ENCODE assay signal across 1 cellular context in the genomic region with DNA sequence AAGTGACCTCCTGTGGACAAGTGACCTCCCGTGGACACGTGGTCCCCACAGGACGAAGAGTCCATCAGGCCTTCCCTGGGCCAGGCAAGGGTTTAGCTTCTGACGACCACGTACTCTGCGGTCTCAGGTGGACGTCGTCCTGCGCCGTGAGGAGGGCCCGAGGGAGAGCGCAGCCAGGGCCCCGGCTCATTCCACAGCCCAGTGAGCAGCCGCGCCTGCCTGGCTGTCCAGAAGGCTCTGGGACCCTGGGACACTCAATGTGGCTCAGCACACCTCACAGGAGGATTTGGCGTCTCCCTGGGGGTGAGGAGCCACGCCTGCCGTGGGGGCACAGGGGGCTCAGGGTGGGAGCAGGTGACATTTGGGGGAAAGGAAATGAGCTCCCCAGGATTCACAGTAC.
TF ChIP-seq lines count a peak whose summit lies in the region.

No MANE protein-coding gene starts in this region.

TF ChIP-seq in H1, 55 proteins besides CTCF, POLR2A, EP300 and RAD21 (continued from another document):
- TF ChIP-seq, protein P1, sequence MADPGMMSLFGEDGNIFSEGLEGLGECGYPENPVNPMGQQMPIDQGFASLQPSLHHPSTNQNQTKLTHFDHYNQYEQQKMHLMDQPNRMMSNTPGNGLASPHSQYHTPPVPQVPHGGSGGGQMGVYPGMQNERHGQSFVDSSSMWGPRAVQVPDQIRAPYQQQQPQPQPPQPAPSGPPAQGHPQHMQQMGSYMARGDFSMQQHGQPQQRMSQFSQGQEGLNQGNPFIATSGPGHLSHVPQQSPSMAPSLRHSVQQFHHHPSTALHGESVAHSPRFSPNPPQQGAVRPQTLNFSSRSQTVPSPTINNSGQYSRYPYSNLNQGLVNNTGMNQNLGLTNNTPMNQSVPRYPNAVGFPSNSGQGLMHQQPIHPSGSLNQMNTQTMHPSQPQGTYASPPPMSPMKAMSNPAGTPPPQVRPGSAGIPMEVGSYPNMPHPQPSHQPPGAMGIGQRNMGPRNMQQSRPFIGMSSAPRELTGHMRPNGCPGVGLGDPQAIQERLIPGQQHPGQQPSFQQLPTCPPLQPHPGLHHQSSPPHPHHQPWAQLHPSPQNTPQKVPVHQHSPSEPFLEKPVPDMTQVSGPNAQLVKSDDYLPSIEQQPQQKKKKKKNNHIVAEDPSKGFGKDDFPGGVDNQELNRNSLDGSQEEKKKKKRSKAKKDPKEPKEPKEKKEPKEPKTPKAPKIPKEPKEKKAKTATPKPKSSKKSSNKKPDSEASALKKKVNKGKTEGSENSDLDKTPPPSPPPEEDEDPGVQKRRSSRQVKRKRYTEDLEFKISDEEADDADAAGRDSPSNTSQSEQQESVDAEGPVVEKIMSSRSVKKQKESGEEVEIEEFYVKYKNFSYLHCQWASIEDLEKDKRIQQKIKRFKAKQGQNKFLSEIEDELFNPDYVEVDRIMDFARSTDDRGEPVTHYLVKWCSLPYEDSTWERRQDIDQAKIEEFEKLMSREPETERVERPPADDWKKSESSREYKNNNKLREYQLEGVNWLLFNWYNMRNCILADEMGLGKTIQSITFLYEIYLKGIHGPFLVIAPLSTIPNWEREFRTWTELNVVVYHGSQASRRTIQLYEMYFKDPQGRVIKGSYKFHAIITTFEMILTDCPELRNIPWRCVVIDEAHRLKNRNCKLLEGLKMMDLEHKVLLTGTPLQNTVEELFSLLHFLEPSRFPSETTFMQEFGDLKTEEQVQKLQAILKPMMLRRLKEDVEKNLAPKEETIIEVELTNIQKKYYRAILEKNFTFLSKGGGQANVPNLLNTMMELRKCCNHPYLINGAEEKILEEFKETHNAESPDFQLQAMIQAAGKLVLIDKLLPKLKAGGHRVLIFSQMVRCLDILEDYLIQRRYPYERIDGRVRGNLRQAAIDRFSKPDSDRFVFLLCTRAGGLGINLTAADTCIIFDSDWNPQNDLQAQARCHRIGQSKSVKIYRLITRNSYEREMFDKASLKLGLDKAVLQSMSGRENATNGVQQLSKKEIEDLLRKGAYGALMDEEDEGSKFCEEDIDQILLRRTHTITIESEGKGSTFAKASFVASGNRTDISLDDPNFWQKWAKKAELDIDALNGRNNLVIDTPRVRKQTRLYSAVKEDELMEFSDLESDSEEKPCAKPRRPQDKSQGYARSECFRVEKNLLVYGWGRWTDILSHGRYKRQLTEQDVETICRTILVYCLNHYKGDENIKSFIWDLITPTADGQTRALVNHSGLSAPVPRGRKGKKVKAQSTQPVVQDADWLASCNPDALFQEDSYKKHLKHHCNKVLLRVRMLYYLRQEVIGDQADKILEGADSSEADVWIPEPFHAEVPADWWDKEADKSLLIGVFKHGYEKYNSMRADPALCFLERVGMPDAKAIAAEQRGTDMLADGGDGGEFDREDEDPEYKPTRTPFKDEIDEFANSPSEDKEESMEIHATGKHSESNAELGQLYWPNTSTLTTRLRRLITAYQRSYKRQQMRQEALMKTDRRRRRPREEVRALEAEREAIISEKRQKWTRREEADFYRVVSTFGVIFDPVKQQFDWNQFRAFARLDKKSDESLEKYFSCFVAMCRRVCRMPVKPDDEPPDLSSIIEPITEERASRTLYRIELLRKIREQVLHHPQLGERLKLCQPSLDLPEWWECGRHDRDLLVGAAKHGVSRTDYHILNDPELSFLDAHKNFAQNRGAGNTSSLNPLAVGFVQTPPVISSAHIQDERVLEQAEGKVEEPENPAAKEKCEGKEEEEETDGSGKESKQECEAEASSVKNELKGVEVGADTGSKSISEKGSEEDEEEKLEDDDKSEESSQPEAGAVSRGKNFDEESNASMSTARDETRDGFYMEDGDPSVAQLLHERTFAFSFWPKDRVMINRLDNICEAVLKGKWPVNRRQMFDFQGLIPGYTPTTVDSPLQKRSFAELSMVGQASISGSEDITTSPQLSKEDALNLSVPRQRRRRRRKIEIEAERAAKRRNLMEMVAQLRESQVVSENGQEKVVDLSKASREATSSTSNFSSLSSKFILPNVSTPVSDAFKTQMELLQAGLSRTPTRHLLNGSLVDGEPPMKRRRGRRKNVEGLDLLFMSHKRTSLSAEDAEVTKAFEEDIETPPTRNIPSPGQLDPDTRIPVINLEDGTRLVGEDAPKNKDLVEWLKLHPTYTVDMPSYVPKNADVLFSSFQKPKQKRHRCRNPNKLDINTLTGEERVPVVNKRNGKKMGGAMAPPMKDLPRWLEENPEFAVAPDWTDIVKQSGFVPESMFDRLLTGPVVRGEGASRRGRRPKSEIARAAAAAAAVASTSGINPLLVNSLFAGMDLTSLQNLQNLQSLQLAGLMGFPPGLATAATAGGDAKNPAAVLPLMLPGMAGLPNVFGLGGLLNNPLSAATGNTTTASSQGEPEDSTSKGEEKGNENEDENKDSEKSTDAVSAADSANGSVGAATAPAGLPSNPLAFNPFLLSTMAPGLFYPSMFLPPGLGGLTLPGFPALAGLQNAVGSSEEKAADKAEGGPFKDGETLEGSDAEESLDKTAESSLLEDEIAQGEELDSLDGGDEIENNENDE (IDR thresholded peaks at IDR 0.05; ENCODE audit: insufficient replicate concordance, low read length), result no peak
- TF ChIP-seq MAFK (IDR thresholded peaks at IDR 0.05; ENCODE audit: low read depth, low read length) (no peak), SRF (IDR thresholded peaks at IDR 0.05; ENCODE audit: low read depth, low read length) (no peak), CBX5 (IDR thresholded peaks at IDR 0.05; ENCODE audit: low read depth, low read length) (no peak), RXRA (IDR thresholded peaks at IDR 0.05; ENCODE audit: insufficient read depth, low read depth, low read length) (no peak), HDAC6 (IDR thresholded peaks at IDR 0.05; ENCODE audit: low read depth, low read length) (no peak), SP2 (IDR thresholded peaks at IDR 0.05; ENCODE audit: low read length) (no peak), TAF7 (optimal IDR thresholded peaks at IDR 0.05; ENCODE audit: borderline replicate concordance, low read depth, low read length) (no peak), RNF2 (IDR thresholded peaks at IDR 0.05; ENCODE audit: borderline replicate concordance, low read depth, low read length, missing control alignments, poor library complexity, severe bottlenecking) (no peak)
